In the genomic region with DNA sequence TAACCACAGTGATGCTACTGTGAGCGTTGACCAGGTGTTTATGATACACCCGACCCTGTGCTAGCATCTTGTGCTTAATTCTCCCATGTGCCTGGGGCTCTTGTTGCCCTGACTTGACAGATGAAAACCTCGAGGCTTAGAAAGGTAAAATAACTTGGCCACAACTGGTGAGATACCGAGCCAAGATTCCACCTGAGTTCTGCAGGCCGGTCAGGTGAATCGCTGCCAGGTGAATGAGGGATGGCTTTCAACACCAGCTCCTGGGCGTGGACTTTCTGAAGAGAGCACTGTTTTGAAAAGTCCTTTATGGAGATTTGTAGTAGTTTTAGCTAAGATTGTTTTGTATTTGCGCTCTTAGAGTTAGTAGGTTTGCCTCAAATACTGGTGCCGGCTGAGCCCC, we compare ENCODE assay signal across 24 cellular contexts. TPM values are rescaled to one million over a fixed set of nuclear protein-coding genes. Genes with fewer than 3 reads are reported as not detected.
A peak's percentile ranks its signal among the peaks of the same experiment; 100 is the strongest.
DNase-seq lines count a peak whose midpoint lies in the region; ATAC-seq lines count a peak whose summit lies in the region.
"Had no signal": no experiment of that assay in that cellular context is flagged by ENCODE, and none has a peak within 500 bp of the region (broad histone marks: within the 10 kb centered on the region; RNA-seq: fewer than 3 reads in every experiment).

No MANE protein-coding gene starts in this region.

- no peak overlapping the region for H2AK5ac ChIP-seq in neuronal stem cell (ENCODE audit: low read depth, low read length)

- no peaks in the 10 kb centered on the region for H3K9me3 Mint-ChIP-seq in activated naive CD4-positive, alpha-beta T cell treated with anti-CD3 and anti-CD28 coated beads for 36 hours
- H3K9me3 Mint-ChIP-seq in IgD-negative memory B cell: peaks cover 0 to 3% (median 0%) of the 10 kb centered on the region in 3 donors
- H3K9me3 Mint-ChIP-seq in central memory CD8-positive, alpha-beta T cell: no peaks in the 10 kb centered on the region
- H3K9me3 Mint-ChIP-seq: stimulated activated memory B cell treated with anti-CD40 and anti-IgM and Interleukin-4, amounts not matched to agents 10 μg/mL and 1 μg/mL and 100 μg/mL, for 72 hours; T-helper 1 cell treated with Interleukin-12 subunit alpha and Interleukin-12 subunit beta and Interleukin-4 antibody, amounts not matched to agents 30 μg/mL and 1 μg/mL, for 36 hours had no signal

- H3K4me3 Mint-ChIP-seq in activated naive CD4-positive, alpha-beta T cell treated with anti-CD3 and anti-CD28 coated beads for 36 hours: no peak overlapping the region
- no peak overlapping the region for H3K4me3 Mint-ChIP-seq in IgD-negative memory B cell
- H3K4me3 Mint-ChIP-seq in central memory CD8-positive, alpha-beta T cell: peak overlapping the region; percentile 75
- H3K4me3 Mint-ChIP-seq: stimulated activated memory B cell treated with anti-CD40 and anti-IgM and Interleukin-4, amounts not matched to agents 10 μg/mL and 1 μg/mL and 100 μg/mL, for 72 hours; T-helper 1 cell treated with Interleukin-12 subunit alpha and Interleukin-12 subunit beta and Interleukin-4 antibody, amounts not matched to agents 30 μg/mL and 1 μg/mL, for 36 hours had no signal

- no peak overlapping the region for H3K27ac ChIP-seq in neuronal stem cell (replicated peaks; ENCODE audit: low read length)
- H3K27ac ChIP-seq: dorsolateral prefrontal cortex, epithelial cell of prostate had no signal

- no peak overlapping the region for H3K23ac ChIP-seq in neuronal stem cell (ENCODE audit: low read depth, low read length, poor library complexity)

- ATAC-seq in central memory CD8-positive, alpha-beta T cell (replicated peaks; ENCODE audit: extremely low read depth, poor library complexity, severe bottlenecking): no peak
- ATAC-seq: heart right ventricle; left cardiac atrium; stimulated activated memory B cell treated with anti-CD40 and anti-IgM and Interleukin-4, amounts not matched to agents 10 μg/mL and 1 μg/mL and 100 μg/mL, for 72 hours had no signal

- peak overlapping the region; percentile 3 for H3K18ac ChIP-seq in neuronal stem cell (ENCODE audit: low read length)

- CTCF ChIA-PET in activated naive CD4-positive, alpha-beta T cell treated with anti-CD3 and anti-CD28 coated beads for 36 hours (lab: Charles Lee): interaction anchor here (2.8 to 4.1 kb wide), 2 partner anchors 13 to 64 kb away, joined by 11 to 18 read pairs; partner anchors contain the start of gene ZNF831

- H2BK12ac ChIP-seq in neuronal stem cell (ENCODE audit: low read length): no peak overlapping the region

- no peak overlapping the region for H2AFZ ChIP-seq in neuronal stem cell (ENCODE audit: low read length)

- H2BK120ac ChIP-seq in neuronal stem cell (ENCODE audit: low read depth, low read length): no peak overlapping the region

- H3K14ac ChIP-seq in neuronal stem cell (ENCODE audit: low read length): no peak overlapping the region

- H3K79me1 ChIP-seq in neuronal stem cell (ENCODE audit: low read depth, low read length): no peaks in the 10 kb centered on the region

- H3K4me3 ChIP-seq in neuronal stem cell (ENCODE audit: low read length in 2 of 2): no peak overlapping the region
- H3K4me3 ChIP-seq: dorsolateral prefrontal cortex, heart right ventricle, skin epidermis had no signal

- no peaks in the 10 kb centered on the region for H3K27me3 Mint-ChIP-seq in activated naive CD4-positive, alpha-beta T cell treated with anti-CD3 and anti-CD28 coated beads for 36 hours (ENCODE audit: low read depth)
- H3K27me3 Mint-ChIP-seq in IgD-negative memory B cell: peaks cover 12% of the 10 kb centered on the region
- no peaks in the 10 kb centered on the region for H3K27me3 Mint-ChIP-seq in central memory CD8-positive, alpha-beta T cell
- H3K27me3 Mint-ChIP-seq: stimulated activated memory B cell treated with anti-CD40 and anti-IgM and Interleukin-4, amounts not matched to agents 10 μg/mL and 1 μg/mL and 100 μg/mL, for 72 hours had no signal

- no peak for DNase-seq in activated naive CD4-positive, alpha-beta T cell treated with anti-CD3 and anti-CD28 coated beads for 36 hours
- no peak for DNase-seq in activated naive CD4-positive, alpha-beta T cell treated with Interleukin-2 at 50 U/mL for 16 hours
- DNase-seq in central memory CD8-positive, alpha-beta T cell (ENCODE audit: low spot score in 2 of 2): no peak
- DNase-seq in neuronal stem cell (ENCODE audit: low spot score) (no peak), head of caudate nucleus (no peak), C1 segment of cervical spinal cord (lab: John Stamatoyannopoulos, UW) (no peak)
- DNase-seq: cerebellar nuclear complex, dorsolateral prefrontal cortex, GF-D8, heart right ventricle, left cardiac atrium, mesenchymal stem cell, NCI-H1092, NCI-H1930, NCI-H2227 treated with DMSO at 0.1 percent for 48 hours had no signal

- H3K36me3 ChIP-seq in neuronal stem cell (replicated peaks in 1 of 2; ENCODE audit: control insufficient read depth in 2 of 2, insufficient read depth in 2 of 2, low read length in 2 of 2): no peaks in the 10 kb centered on the region
- H3K36me3 ChIP-seq: heart right ventricle had no signal

- no peak overlapping the region for H4K91ac ChIP-seq in neuronal stem cell (ENCODE audit: low read depth, low read length, poor library complexity)

- intact Hi-C loops in activated naive CD4-positive, alpha-beta T cell treated with anti-CD3 and anti-CD28 coated beads for 36 hours (cut with micrococcal nuclease): no loop called here
- intact Hi-C loops in head of caudate nucleus (cut with DNase I): no loop called here

- no peak overlapping the region for H3K4me2 ChIP-seq in neuronal stem cell (ENCODE audit: insufficient read depth, low read length, poor library complexity, severe bottlenecking)

- peaks cover 0 to 14% (median 0%) of the 10 kb centered on the region in 3 experiments for H3K27me3 ChIP-seq in neuronal stem cell (ENCODE audit: control insufficient read depth in 3 of 3, insufficient read depth in 3 of 3, low read depth in 1 of 3, low read length in 3 of 3)
- H3K27me3 ChIP-seq: dorsolateral prefrontal cortex, heart right ventricle had no signal

- no peak overlapping the region for H3K9ac ChIP-seq in neuronal stem cell (ENCODE audit: low read depth, low read length, poor library complexity)

- H3K4me1 Mint-ChIP-seq in activated naive CD4-positive, alpha-beta T cell treated with anti-CD3 and anti-CD28 coated beads for 36 hours (ENCODE audit: low read depth): peaks cover 88% of the 10 kb centered on the region
- peaks cover 5 to 27% (median 15%) of the 10 kb centered on the region in 3 donors for H3K4me1 Mint-ChIP-seq in IgD-negative memory B cell
- H3K4me1 Mint-ChIP-seq in central memory CD8-positive, alpha-beta T cell: peaks cover 75% of the 10 kb centered on the region

- peaks cover 7% of the 10 kb centered on the region for H3K36me3 Mint-ChIP-seq in activated naive CD4-positive, alpha-beta T cell treated with anti-CD3 and anti-CD28 coated beads for 36 hours (ENCODE audit: low read depth)
- no peaks in the 10 kb centered on the region for H3K36me3 Mint-ChIP-seq in IgD-negative memory B cell
- H3K36me3 Mint-ChIP-seq in central memory CD8-positive, alpha-beta T cell (ENCODE audit: insufficient read depth): peaks cover 20% of the 10 kb centered on the region
- H3K36me3 Mint-ChIP-seq: stimulated activated memory B cell treated with anti-CD40 and anti-IgM and Interleukin-4, amounts not matched to agents 10 μg/mL and 1 μg/mL and 100 μg/mL, for 72 hours had no signal

- H2BK15ac ChIP-seq in neuronal stem cell (ENCODE audit: low read length): no peak overlapping the region

- H4K8ac ChIP-seq in neuronal stem cell (ENCODE audit: low read depth, low read length): no peak overlapping the region

- H3K4me1 ChIP-seq in neuronal stem cell (ENCODE audit: control insufficient read depth in 2 of 2, insufficient read depth in 1 of 2, low read depth in 1 of 2, low read length in 2 of 2): no peaks in the 10 kb centered on the region

- H3K9me3 ChIP-seq in neuronal stem cell (replicated peaks in 1 of 2; ENCODE audit: control insufficient read depth in 2 of 2, insufficient read depth in 1 of 2, low read depth in 1 of 2, low read length in 2 of 2): peaks cover 0 to 2% of the 10 kb centered on the region in 2 donors
- H3K9me3 ChIP-seq: heart right ventricle had no signal

- no CpG with 5 or more reads among the region's 9 CpGs for WGBS in neuronal stem cell (ENCODE audit: extremely low coverage in 2 of 2, insufficient read length in 2 of 2, insufficient replicate concordance in 1 of 2), 2 donors

- peak overlapping the region; percentile 55 for H3K27ac Mint-ChIP-seq in activated naive CD4-positive, alpha-beta T cell treated with anti-CD3 and anti-CD28 coated beads for 36 hours
- peak overlapping the region in 2 of 3 donors; percentile 64 to 76 for H3K27ac Mint-ChIP-seq in IgD-negative memory B cell
- peak overlapping the region; percentile 99 for H3K27ac Mint-ChIP-seq in central memory CD8-positive, alpha-beta T cell (ENCODE audit: low read depth)
- H3K27ac Mint-ChIP-seq: stimulated activated memory B cell treated with anti-CD40 and anti-IgM and Interleukin-4, amounts not matched to agents 10 μg/mL and 1 μg/mL and 100 μg/mL, for 72 hours; T-helper 1 cell treated with Interleukin-12 subunit alpha and Interleukin-12 subunit beta and Interleukin-4 antibody, amounts not matched to agents 30 μg/mL and 1 μg/mL, for 36 hours had no signal

- no peak overlapping the region for H2BK5ac ChIP-seq in neuronal stem cell (ENCODE audit: low read length)

- H3K4ac ChIP-seq in neuronal stem cell (ENCODE audit: low read length): no peak overlapping the region

RNA-seq across cellular contexts. Expression of gene ZNF831, which starts 12.2 kb away (rescaled TPM):
- total RNA-seq in activated naive CD4-positive, alpha-beta T cell treated with anti-CD3 and anti-CD28 coated beads for 36 hours: 1 to 10 TPM; 5.1 to 6.0 TPM
- polyA plus RNA-seq in IgD-negative memory B cell: 1.2 TPM
- polyA plus RNA-seq in neuronal stem cell (2013, experiment 1 of 2): not detected
- polyA plus RNA-seq in neuronal stem cell (2013, experiment 2 of 2): not detected
- total RNA-seq: fibroblast of villous mesenchyme, RPMI7951, SK-MEL-5 had no signal
- polyA plus RNA-seq: AG04450 had no signal
